Comparison of ENCODE assay signal across 12 cellular contexts in the genomic region with DNA sequence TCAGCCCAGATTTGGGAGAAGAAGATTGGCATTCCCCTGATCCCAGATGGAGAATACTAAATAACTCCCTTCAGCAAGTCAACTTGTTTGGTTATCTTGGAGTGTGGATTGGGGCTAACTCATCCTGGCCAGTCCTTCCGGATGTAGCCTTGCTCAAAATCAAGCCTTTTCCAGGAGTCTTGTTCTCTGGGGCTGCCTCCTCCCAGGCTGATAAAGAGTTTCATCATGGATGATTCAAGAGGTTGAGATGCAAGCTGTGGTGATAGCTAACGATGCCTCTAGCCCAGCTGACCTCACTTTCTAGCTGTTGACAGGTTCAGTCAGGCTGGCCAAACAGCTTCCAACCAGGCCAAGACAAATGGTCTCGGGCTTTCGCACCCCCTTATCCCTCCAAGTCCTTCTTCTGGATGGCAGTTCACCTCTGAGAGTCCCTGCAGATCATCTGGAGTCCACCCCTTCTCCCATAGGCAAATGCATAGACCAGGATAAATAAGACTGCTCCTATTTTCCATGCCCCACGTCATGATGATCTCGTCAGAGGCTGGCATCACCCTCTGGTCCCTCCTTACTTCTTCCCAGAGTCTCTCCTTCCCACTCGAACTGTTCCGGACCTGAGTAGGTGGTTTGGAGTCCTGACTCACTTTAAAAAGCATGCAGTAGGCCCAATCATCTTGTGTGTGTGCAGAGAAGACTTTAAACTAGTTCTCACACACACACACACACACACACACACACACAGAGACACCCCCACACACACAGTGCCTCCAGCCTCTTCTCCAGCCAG.
DNase-seq lines count a peak whose midpoint lies in the region; ATAC-seq and TF ChIP-seq lines count a peak whose summit lies in the region.
"Had no signal": no experiment of that assay in that cellular context is flagged by ENCODE, and none has a peak within 500 bp of the region (broad histone marks: within the 10 kb centered on the region; RNA-seq: fewer than 3 reads in every experiment).

No MANE protein-coding gene starts in this region.

- no peaks in the 10 kb centered on the region for H4K20me1 ChIP-seq in fibroblast of lung (ENCODE audit: control insufficient read depth, extremely low read depth, insufficient read depth, low read length)

- H2BK120ac ChIP-seq in mesendoderm (ENCODE audit: low read depth, low read length): no peak overlapping the region

- no peak overlapping the region for H3K56ac ChIP-seq in mesendoderm (ENCODE audit: low read length)

- H3K79me2 ChIP-seq in fibroblast of lung (ENCODE audit: control insufficient read depth, insufficient read depth, low read length): no peaks in the 10 kb centered on the region
- H3K79me2 ChIP-seq in mesendoderm (ENCODE audit: control insufficient read depth, insufficient read depth, low read length): no peaks in the 10 kb centered on the region

- no peak overlapping the region for H2AK5ac ChIP-seq in mesendoderm (ENCODE audit: low read length)

- no peak overlapping the region for H4K8ac ChIP-seq in mesendoderm (ENCODE audit: low read depth, low read length)

- no peaks in the 10 kb centered on the region for H3K27me3 ChIP-seq in fibroblast of lung (ENCODE audit: control insufficient read depth, insufficient read depth, low read length)
- H3K27me3 ChIP-seq in mesendoderm (ENCODE audit: insufficient read depth, low read length, poor library complexity): no peaks in the 10 kb centered on the region
- H3K27me3 ChIP-seq: BE2C had no signal

- H3K36me3 ChIP-seq in fibroblast of lung (ENCODE audit: control insufficient read depth, insufficient read depth, low read length) (no peaks in the 10 kb centered on the region), mesendoderm (ENCODE audit: control insufficient read depth, insufficient read depth, low read length) (no peaks in the 10 kb centered on the region)
- H3K36me3 ChIP-seq: BE2C had no signal

- DNase-seq in AG04449 (ENCODE audit: low read depth, low spot score) (peak; percentile 23), M059J (ENCODE audit: low read depth) (peak; percentile 74), fibroblast of lung (ENCODE audit: low read depth in 2 of 2) (peak; percentile 86 to 98), mesendoderm (peak; percentile 56), SW 1271 (lab: John Stamatoyannopoulos, UW) (no peak), D341Med (ENCODE audit: low spot score) (no peak)
- DNase-seq: activated T-cell treated with anti-CD3 and anti-CD28 coated beads, Interleukin-2, amount 50 U/mL, for 24 hours; BE2C; RPMI8226 had no signal

- H3K18ac ChIP-seq in mesendoderm (ENCODE audit: low read length): no peak overlapping the region

- H3K4me3 ChIP-seq in AG04449 (ENCODE audit: low read depth, low read length) (no peak overlapping the region), fibroblast of lung (replicated peaks in 1 of 4; ENCODE audit: control extremely low read depth in 1 of 4, insufficient read depth in 1 of 4, low read depth in 3 of 4, low read length in 4 of 4) (no peak overlapping the region), mesendoderm (ENCODE audit: low read length) (no peak overlapping the region)
- H3K4me3 ChIP-seq: K562 had no signal

- H3K9ac ChIP-seq in fibroblast of lung (ENCODE audit: insufficient read depth, low read length): no peak overlapping the region
- H3K9ac ChIP-seq in mesendoderm (ENCODE audit: low read length): no peak overlapping the region

- H3K23ac ChIP-seq in mesendoderm (ENCODE audit: low read length): no peak overlapping the region

- H3K79me1 ChIP-seq in mesendoderm (ENCODE audit: low read length): no peaks in the 10 kb centered on the region

- POLR2A ChIA-PET in AG04449 (lab: Yijun Ruan, JAX): no interaction called here

- no peak overlapping the region for H2BK15ac ChIP-seq in mesendoderm (replicated peaks; ENCODE audit: low read depth)

- TF ChIP-seq CTCF in AG04449 (IDR thresholded peaks at IDR 0.05; ENCODE audit: insufficient read depth, low read length, missing control alignments): no peak
- no peak for TF ChIP-seq CTCF in fibroblast of lung (conservative IDR thresholded peaks at IDR 0.05 in 1 of 2, IDR thresholded peaks at IDR 0.05 in 1 of 2; ENCODE audit: low read depth in 1 of 2, low read length in 2 of 2)

- CTCF ChIA-PET in AG04449 (lab: Yijun Ruan, JAX): no interaction called here

- WGBS in mesendoderm (ENCODE audit: extremely low coverage, insufficient coverage, low lambda C conversion rate): no CpG with 5 or more reads among the region's 8 CpGs

- H2AFZ ChIP-seq in fibroblast of lung (ENCODE audit: low read length): no peak overlapping the region

- no peak overlapping the region for H4K5ac ChIP-seq in mesendoderm (ENCODE audit: low read length)

- H3K9me3 ChIP-seq in fibroblast of lung (ENCODE audit: control insufficient read depth, insufficient read depth, low read depth, low read length): no peaks in the 10 kb centered on the region

- H3K27ac ChIP-seq in fibroblast of lung (ENCODE audit: insufficient read depth, low read length) (peak overlapping the region; percentile 77), mesendoderm (ENCODE audit: low read depth, low read length) (no peak overlapping the region)

- peaks cover 10% of the 10 kb centered on the region for H3K4me1 ChIP-seq in fibroblast of lung (ENCODE audit: control insufficient read depth, extremely low read depth, insufficient read depth, low read length)
- no peaks in the 10 kb centered on the region for H3K4me1 ChIP-seq in mesendoderm (ENCODE audit: control insufficient read depth, low read depth, low read length)

- H2BK5ac ChIP-seq in mesendoderm (ENCODE audit: low read length): no peak overlapping the region

- ATAC-seq in HG03457 (IDR thresholded peaks at IDR 0.05; ENCODE audit: unreplicated experiment) (no peak), GM21390 (IDR thresholded peaks at IDR 0.05; ENCODE audit: unreplicated experiment) (no peak)
- ATAC-seq: K562 had no signal

- peak overlapping the region; percentile 44 for H3K4me2 ChIP-seq in fibroblast of lung (ENCODE audit: extremely low read depth, insufficient read depth, low read length)
- no peak overlapping the region for H3K4me2 ChIP-seq in mesendoderm (ENCODE audit: low read length)

- H3K4ac ChIP-seq in mesendoderm (ENCODE audit: low read depth, low read length): no peak overlapping the region

Comparison
In these comparisons a context has a peak if more than half of its experiments do, and no peak if none do; other contexts are left out.
1. DNase-seq: peak in AG04449 (single experiment), M059J (single experiment), fibroblast of lung (2 of 2) and mesendoderm (single experiment); none in SW 1271 (0 of 2) and D341Med (single experiment).